Comparison of ENCODE assay signal across 10 cellular contexts in genomic region chr4:151418385-151418784, GRCh38. TPM values are rescaled to one million over a fixed set of nuclear protein-coding genes. Genes with fewer than 3 reads are reported as not detected.
DNase-seq lines count a peak whose midpoint lies in the region; ATAC-seq and TF ChIP-seq lines count a peak whose summit lies in the region.
"Had no signal": no experiment of that assay in that cellular context is flagged by ENCODE, and none has a peak within 500 bp of the region (broad histone marks: within the 10 kb centered on the region; RNA-seq: fewer than 3 reads in every experiment).

No MANE protein-coding gene starts in this region.

- H3K9me3 Mint-ChIP-seq in chondrocyte (ENCODE audit: low read depth), result peaks cover 5% of the 10 kb centered on the region
- H3K9me3 Mint-ChIP-seq: CD14-positive monocyte had no signal

- peaks cover 10% of the 10 kb centered on the region for H3K4me1 ChIP-seq in mesodermal cell (ENCODE audit: control insufficient read depth, insufficient read depth, low read length, poor library complexity, severe bottlenecking)

- H3K4me1 Mint-ChIP-seq in chondrocyte (ENCODE audit: low read depth), result peaks cover 52% of the 10 kb centered on the region

- no peaks in the 10 kb centered on the region for H3K36me3 ChIP-seq in mesodermal cell (ENCODE audit: control insufficient read depth, insufficient read depth, low read length)

- H3K36me3 Mint-ChIP-seq in chondrocyte (ENCODE audit: low read depth), result no peaks in the 10 kb centered on the region
- H3K36me3 Mint-ChIP-seq: CD14-positive monocyte had no signal

- H3K27me3 Mint-ChIP-seq in chondrocyte (ENCODE audit: low read depth), result no peaks in the 10 kb centered on the region

- ATAC-seq in HG02610 (IDR thresholded peaks at IDR 0.05; ENCODE audit: unreplicated experiment) (no peak), HG03432 (IDR thresholded peaks at IDR 0.05; ENCODE audit: unreplicated experiment) (no peak)

- TF ChIP-seq RAD21 in Ishikawa (IDR thresholded peaks at IDR 0.05; ENCODE audit: low read depth), result no peak

- DNase-seq in AG08395 (ENCODE audit: low spot score), result peak; percentile 78
- DNase-seq in chondrocyte (ENCODE audit: low spot score), result no peak
- no peak for DNase-seq in stimulated activated naive CD4-positive, alpha-beta T cell (lab: John Stamatoyannopoulos, UW)
- no peak for DNase-seq in central memory CD4-positive, alpha-beta T cell
- DNase-seq: activated gamma-delta T cell had no signal

- no peak for TF ChIP-seq CTCF in chondrocyte (IDR thresholded peaks at IDR 0.05)

- no peak overlapping the region for H3K4me3 ChIP-seq in mesodermal cell (ENCODE audit: extremely low read depth, insufficient read depth, low read length, poor library complexity, severe bottlenecking)

- TF ChIP-seq EP300 in Ishikawa (IDR thresholded peaks at IDR 0.05; ENCODE audit: borderline replicate concordance), result no peak

- H3K4me3 Mint-ChIP-seq in chondrocyte (ENCODE audit: unreplicated experiment), result no peak overlapping the region
- H3K4me3 Mint-ChIP-seq: CD14-positive monocyte had no signal

- H3K27ac ChIP-seq in mesodermal cell (ENCODE audit: low read depth, low read length, severe bottlenecking), result peak overlapping the region; percentile 91

- H3K27ac Mint-ChIP-seq in chondrocyte (ENCODE audit: unreplicated experiment), result peak overlapping the region; percentile 97

- H3K9me3 ChIP-seq in mesodermal cell (ENCODE audit: control insufficient read depth, low read length), result no peaks in the 10 kb centered on the region

TF ChIP-seq in Ishikawa, 13 proteins besides CTCF, POLR2A, EP300 and RAD21:
- TF ChIP-seq NFIC (IDR thresholded peaks at IDR 0.05) (peak; percentile 8; the same call in 1 of the 2 replicates), TCF12 (IDR thresholded peaks at IDR 0.05; ENCODE audit: low read depth) (no peak), ZBTB7A (IDR thresholded peaks at IDR 0.05; ENCODE audit: low read depth) (no peak)

RNA-seq across cellular contexts. Expression of gene FHIP1A, which starts 9.4 kb away (rescaled TPM):
- 1.7 to 4.8 TPM (median 1.8 TPM) in 3 replicates for total RNA-seq in chondrocyte
- 0.33 TPM for polyA plus RNA-seq in mesodermal cell (2013, experiment 1 of 2)
- 0.35 TPM for polyA plus RNA-seq in mesodermal cell (2013, experiment 2 of 2)
- polyA plus RNA-seq: CD14-positive monocyte had no signal
